Comparison of ENCODE assay signal across 7 cellular contexts in the genomic region with DNA sequence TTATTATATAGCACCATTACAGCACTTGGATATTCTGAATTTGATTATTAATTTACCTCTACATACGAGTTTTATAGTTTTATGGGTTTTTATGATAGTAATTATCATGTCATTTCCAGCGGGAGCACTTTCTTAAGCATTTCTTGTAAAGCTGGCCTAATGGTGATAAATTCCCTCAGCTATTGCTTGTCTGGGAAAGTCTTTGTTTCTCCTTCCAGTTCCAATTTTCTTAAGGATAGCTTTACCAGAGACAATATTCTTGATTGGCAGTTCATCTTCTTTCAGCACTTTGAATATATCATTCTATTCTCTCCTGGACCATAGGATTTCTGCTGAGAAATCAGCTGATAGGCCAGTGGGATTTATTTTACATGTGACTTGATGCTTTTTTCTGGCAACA.
"Had no signal": no experiment of that assay in that cellular context is flagged by ENCODE, and none has a peak within 500 bp of the region (broad histone marks: within the 10 kb centered on the region; RNA-seq: fewer than 3 reads in every experiment).

No MANE protein-coding gene starts in this region.

- H3K4me3 ChIP-seq: K562 had no signal

- ATAC-seq: K562 had no signal

- FAIRE-seq: HTR-8/SVneo, K562 had no signal

- DNase-seq: IMR-90, KBM-7, KG1 had no signal

- H3K9ac ChIP-seq: KMS-11 had no signal

- H3K27ac ChIP-seq: HL-60, KMS-11 had no signal

- H3K4me2 ChIP-seq: KMS-11 had no signal
